Comparison of ENCODE assay signal across 18 cellular contexts in the genomic region with DNA sequence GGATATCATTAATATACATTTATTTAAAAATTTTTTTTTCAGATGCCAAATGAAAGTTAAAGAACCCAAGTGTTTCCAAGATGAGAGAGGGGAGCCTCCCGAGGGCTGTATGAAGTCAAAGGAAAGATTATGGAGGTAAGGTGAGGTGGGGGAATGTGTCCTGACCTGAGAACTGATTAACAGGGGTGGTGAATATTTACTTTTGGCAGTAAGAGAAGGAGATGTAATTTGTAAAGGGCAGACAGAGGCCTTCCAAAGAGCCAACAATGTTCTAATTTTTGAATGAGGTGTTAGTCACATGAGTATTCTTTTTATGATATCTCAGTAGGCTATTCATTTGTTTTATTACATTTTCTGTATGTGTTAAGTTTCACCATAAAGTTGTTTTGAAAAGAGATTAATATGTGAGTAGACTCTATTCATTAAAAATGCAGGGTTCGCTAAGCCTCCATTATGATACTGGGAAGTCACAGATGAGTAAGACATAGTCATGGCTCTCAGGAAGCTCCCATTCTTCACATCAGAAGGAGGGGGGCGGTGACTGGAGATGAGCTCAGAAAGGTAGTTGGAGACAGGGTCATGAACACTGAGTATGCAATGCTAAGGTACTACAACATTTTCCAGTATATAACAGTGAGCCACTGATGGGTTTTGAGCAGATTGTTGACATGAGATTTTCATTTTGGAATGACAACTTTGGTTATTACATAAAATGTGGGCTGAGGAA.
DNase-seq lines count a peak whose midpoint lies in the region; ATAC-seq, FAIRE-seq and TF ChIP-seq lines count a peak whose summit lies in the region.
"Had no signal": no experiment of that assay in that cellular context is flagged by ENCODE, and none has a peak within 500 bp of the region (broad histone marks: within the 10 kb centered on the region; RNA-seq: fewer than 3 reads in every experiment).

No MANE protein-coding gene starts in this region.

- H3K27me3 Mint-ChIP-seq in astrocyte (ENCODE audit: low read depth, unreplicated experiment), result no peaks in the 10 kb centered on the region
- no peaks in the 10 kb centered on the region for H3K27me3 Mint-ChIP-seq in WTC11 (ENCODE audit: low read depth)
- H3K27me3 Mint-ChIP-seq: CD4-positive, alpha-beta memory T cell; IgD-negative memory B cell had no signal

- peaks cover under 1% of the 10 kb centered on the region for H3K9me3 Mint-ChIP-seq in astrocyte (ENCODE audit: unreplicated experiment)
- H3K9me3 Mint-ChIP-seq in WTC11, result peaks cover 19% of the 10 kb centered on the region

- no peak overlapping the region for H3K4me3 Mint-ChIP-seq in astrocyte (ENCODE audit: unreplicated experiment)
- H3K4me3 Mint-ChIP-seq in WTC11, result no peak overlapping the region
- H3K4me3 Mint-ChIP-seq: CD4-positive, alpha-beta memory T cell had no signal

- H3K36me3 Mint-ChIP-seq in astrocyte (ENCODE audit: low read depth, unreplicated experiment), result no peaks in the 10 kb centered on the region
- H3K36me3 Mint-ChIP-seq in WTC11, result peaks cover under 1% of the 10 kb centered on the region
- H3K36me3 Mint-ChIP-seq: IgD-negative memory B cell had no signal

- no peak for TF ChIP-seq CTCF in astrocyte (IDR thresholded peaks at IDR 0.05; ENCODE audit: insufficient read depth, low read depth, low read length)
- TF ChIP-seq CTCF in WTC11 (IDR thresholded peaks at IDR 0.05), result no peak

- no peaks in the 10 kb centered on the region for H3K79me2 ChIP-seq in astrocyte (ENCODE audit: insufficient read depth, low read length)

- H3K4me1 Mint-ChIP-seq in astrocyte (ENCODE audit: low read depth, unreplicated experiment) (peaks cover 2% of the 10 kb centered on the region), WTC11 (no peaks in the 10 kb centered on the region)
- H3K4me1 Mint-ChIP-seq: CD4-positive, alpha-beta memory T cell had no signal

- H3K27ac Mint-ChIP-seq in astrocyte (ENCODE audit: unreplicated experiment) (no peak overlapping the region), WTC11 (no peak overlapping the region)
- H3K27ac Mint-ChIP-seq: CD4-positive, alpha-beta memory T cell had no signal

- peaks cover 1% of the 10 kb centered on the region for H3K9me3 ChIP-seq in astrocyte (ENCODE audit: insufficient read depth, low read depth, low read length)

- CTCF ChIA-PET in WTC11 (lab: Charles Lee), result no interaction called here

- H3K9ac ChIP-seq in astrocyte (ENCODE audit: low read length), result no peak overlapping the region

- H4K20me1 ChIP-seq in astrocyte (ENCODE audit: insufficient read depth, low read length), result no peaks in the 10 kb centered on the region

- peaks cover 3% of the 10 kb centered on the region for H3K4me1 ChIP-seq in astrocyte (ENCODE audit: insufficient read depth, low read length)

- no peak overlapping the region for H3K4me3 ChIP-seq in astrocyte (ENCODE audit: insufficient read depth, low read depth, low read length)
- H3K4me3 ChIP-seq: PC-9 had no signal

- H3K36me3 ChIP-seq in astrocyte (ENCODE audit: insufficient read depth, low read length), result no peaks in the 10 kb centered on the region

- peak; percentile 32 for FAIRE-seq in astrocyte (lab: Jason Lieb, UNC)

- no peaks in the 10 kb centered on the region for H3K27me3 ChIP-seq in astrocyte (ENCODE audit: insufficient read depth, low read length)

- DNase-seq in COLO829 (ENCODE audit: low spot score) (peak; percentile 42), HT1080 (ENCODE audit: low read depth) (peak; percentile 85), astrocyte (ENCODE audit: low read depth) (peak; percentile 56), iris pigment epithelial cell (ENCODE audit: low read depth) (peak; percentile 79), DMS79 (lab: John Stamatoyannopoulos, UW) (no peak), NCI-H1694 treated with DMSO at 0.1 percent for 48 hours (lab: John Stamatoyannopoulos, UW) (no peak), WTC11 (ENCODE audit: low spot score) (no peak)
- DNase-seq: activated CD4-positive, CD25-positive, alpha-beta regulatory T cell treated with anti-CD3 and anti-CD28 coated beads, Interleukin-2, amount 50 U/mL, for 72 hours; activated T-cell treated with anti-CD3 and anti-CD28 coated beads, Interleukin-2, amount 50 U/mL, for 1 hour; CD4-positive, alpha-beta memory T cell; cortex of kidney; GF-D8; islet precursor cell; NCI-H1436 treated with DMSO at 0.1 percent for 48 hours; NCI-H446; PC-9 had no signal

- peak overlapping the region; percentile 53 for H2AFZ ChIP-seq in astrocyte (ENCODE audit: low read depth, low read length)
- H2AFZ ChIP-seq: PC-9 had no signal

- ATAC-seq in GM18870 (IDR thresholded peaks at IDR 0.05; ENCODE audit: unreplicated experiment) (no peak), WTC11 (no peak)

- H3K4me2 ChIP-seq in astrocyte (ENCODE audit: low read length), result peak overlapping the region; percentile 43
- H3K4me2 ChIP-seq: PC-9 had no signal

- POLR2A ChIA-PET in WTC11 (lab: Charles Lee), result no interaction called here

- H3K27ac ChIP-seq in astrocyte (ENCODE audit: low read depth, low read length), result peak overlapping the region; percentile 63
- H3K27ac ChIP-seq: PC-9 had no signal

TF ChIP-seq in WTC11, 78 proteins besides CTCF, POLR2A, EP300 and RAD21:
- TF ChIP-seq JAZF1 (CRISPR knock-in tag; IDR thresholded peaks at IDR 0.05), result no peak
- TF ChIP-seq, protein P1, sequence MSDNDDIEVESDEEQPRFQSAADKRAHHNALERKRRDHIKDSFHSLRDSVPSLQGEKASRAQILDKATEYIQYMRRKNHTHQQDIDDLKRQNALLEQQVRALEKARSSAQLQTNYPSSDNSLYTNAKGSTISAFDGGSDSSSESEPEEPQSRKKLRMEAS (CRISPR knock-in tag; IDR thresholded peaks at IDR 0.05), result no peak
- no peak for TF ChIP-seq TCF7 (CRISPR knock-in tag; IDR thresholded peaks at IDR 0.05; ENCODE audit: low read depth)
- TF ChIP-seq, protein P2, sequence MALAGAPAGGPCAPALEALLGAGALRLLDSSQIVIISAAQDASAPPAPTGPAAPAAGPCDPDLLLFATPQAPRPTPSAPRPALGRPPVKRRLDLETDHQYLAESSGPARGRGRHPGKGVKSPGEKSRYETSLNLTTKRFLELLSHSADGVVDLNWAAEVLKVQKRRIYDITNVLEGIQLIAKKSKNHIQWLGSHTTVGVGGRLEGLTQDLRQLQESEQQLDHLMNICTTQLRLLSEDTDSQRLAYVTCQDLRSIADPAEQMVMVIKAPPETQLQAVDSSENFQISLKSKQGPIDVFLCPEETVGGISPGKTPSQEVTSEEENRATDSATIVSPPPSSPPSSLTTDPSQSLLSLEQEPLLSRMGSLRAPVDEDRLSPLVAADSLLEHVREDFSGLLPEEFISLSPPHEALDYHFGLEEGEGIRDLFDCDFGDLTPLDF (CRISPR knock-in tag; IDR thresholded peaks at IDR 0.05), result no peak
- no peak for TF ChIP-seq ZNF416 (CRISPR knock-in tag; IDR thresholded peaks at IDR 0.05)
- no peak for TF ChIP-seq EMX1 (CRISPR knock-in tag; IDR thresholded peaks at IDR 0.05)
- TF ChIP-seq NFE2L1 (CRISPR knock-in tag; IDR thresholded peaks at IDR 0.05), result no peak
- TF ChIP-seq ZNF121 (CRISPR knock-in tag; IDR thresholded peaks at IDR 0.05), result no peak
- no peak for TF ChIP-seq KAT7 (CRISPR knock-in tag; IDR thresholded peaks at IDR 0.05; ENCODE audit: borderline replicate concordance)
- TF ChIP-seq NR2C2 (CRISPR knock-in tag; IDR thresholded peaks at IDR 0.05), result no peak
- TF ChIP-seq, protein P3, sequence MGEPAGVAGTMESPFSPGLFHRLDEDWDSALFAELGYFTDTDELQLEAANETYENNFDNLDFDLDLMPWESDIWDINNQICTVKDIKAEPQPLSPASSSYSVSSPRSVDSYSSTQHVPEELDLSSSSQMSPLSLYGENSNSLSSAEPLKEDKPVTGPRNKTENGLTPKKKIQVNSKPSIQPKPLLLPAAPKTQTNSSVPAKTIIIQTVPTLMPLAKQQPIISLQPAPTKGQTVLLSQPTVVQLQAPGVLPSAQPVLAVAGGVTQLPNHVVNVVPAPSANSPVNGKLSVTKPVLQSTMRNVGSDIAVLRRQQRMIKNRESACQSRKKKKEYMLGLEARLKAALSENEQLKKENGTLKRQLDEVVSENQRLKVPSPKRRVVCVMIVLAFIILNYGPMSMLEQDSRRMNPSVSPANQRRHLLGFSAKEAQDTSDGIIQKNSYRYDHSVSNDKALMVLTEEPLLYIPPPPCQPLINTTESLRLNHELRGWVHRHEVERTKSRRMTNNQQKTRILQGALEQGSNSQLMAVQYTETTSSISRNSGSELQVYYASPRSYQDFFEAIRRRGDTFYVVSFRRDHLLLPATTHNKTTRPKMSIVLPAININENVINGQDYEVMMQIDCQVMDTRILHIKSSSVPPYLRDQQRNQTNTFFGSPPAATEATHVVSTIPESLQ (CRISPR knock-in tag; IDR thresholded peaks at IDR 0.05), result no peak
- TF ChIP-seq TP53 (CRISPR knock-in tag; IDR thresholded peaks at IDR 0.05), result no peak
- TF ChIP-seq ZNF317 (CRISPR knock-in tag; IDR thresholded peaks at IDR 0.05; ENCODE audit: borderline replicate concordance, low read depth), result no peak
- no peak for TF ChIP-seq NFATC4 (CRISPR knock-in tag; IDR thresholded peaks at IDR 0.05)

Comparison
In these comparisons a context has a peak if more than half of its experiments do, and no peak if none do; other contexts are left out.
1. DNase-seq: peak in COLO829 (single experiment), HT1080 (single experiment), astrocyte (single experiment) and iris pigment epithelial cell (single experiment); none in DMS79 (single experiment), NCI-H1694 treated with DMSO at 0.1 percent for 48 hours (single experiment) and WTC11 (single experiment).